In the genomic region with DNA sequence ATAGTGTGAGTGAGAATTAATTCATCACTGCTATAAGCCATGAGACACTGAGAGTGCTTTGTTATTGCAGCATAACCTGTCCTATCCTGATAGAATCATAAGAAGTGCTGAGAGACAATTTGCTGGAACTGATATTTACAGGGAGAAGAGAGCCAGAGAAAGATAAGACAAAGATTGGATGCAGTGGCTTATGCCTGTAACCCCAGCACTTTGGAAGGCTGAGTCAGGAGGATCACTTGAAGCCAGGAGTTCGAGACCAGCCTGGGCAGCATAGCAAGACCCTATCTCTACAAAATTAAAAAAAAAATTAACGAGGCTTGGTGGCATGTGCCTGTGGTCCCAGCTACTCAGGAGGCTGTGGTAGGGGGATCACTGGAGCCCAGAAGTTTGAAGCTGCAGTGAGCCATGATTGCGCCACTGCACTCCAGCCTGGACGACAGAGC, we compare ENCODE assay signal across 9 cellular contexts. TPM values are rescaled to one million over a fixed set of nuclear protein-coding genes. Genes with fewer than 3 reads are reported as not detected.
DNase-seq lines count a peak whose midpoint lies in the region; ATAC-seq and TF ChIP-seq lines count a peak whose summit lies in the region.
"Had no signal": no experiment of that assay in that cellular context is flagged by ENCODE, and none has a peak within 500 bp of the region (broad histone marks: within the 10 kb centered on the region; RNA-seq: fewer than 3 reads in every experiment).

No MANE protein-coding gene starts in this region.

- peak overlapping the region; percentile 78 for H3K4me3 Mint-ChIP-seq in T-helper 2 cell treated with Interferon-gamma antibody and Interleukin-4, amounts not matched to agents 5 μg/mL and 100 μg/mL, for 36 hours
- H3K4me3 Mint-ChIP-seq in T-helper 17 cell: peak overlapping the region; percentile 84

- no peak overlapping the region for H3K4me3 ChIP-seq in gastroesophageal sphincter
- H3K4me3 ChIP-seq in stomach smooth muscle (ENCODE audit: low read length in 2 of 2): no peak overlapping the region

- H3K9me3 Mint-ChIP-seq in T-helper 2 cell treated with Interferon-gamma antibody and Interleukin-4, amounts not matched to agents 5 μg/mL and 100 μg/mL, for 36 hours: peaks cover 3% of the 10 kb centered on the region

- WGBS in gastroesophageal sphincter (ENCODE audit: low coverage in 1 of 2), 2 donors: 90 to 100% methylated on average over 3 to 4 of the region's 4 CpGs

- peaks cover 72% of the 10 kb centered on the region for H3K4me1 Mint-ChIP-seq in T-helper 2 cell treated with Interferon-gamma antibody and Interleukin-4, amounts not matched to agents 5 μg/mL and 100 μg/mL, for 36 hours (ENCODE audit: low read depth)
- H3K4me1 Mint-ChIP-seq in T-helper 17 cell: peaks cover 61% of the 10 kb centered on the region

- ATAC-seq in T-helper 17 cell (no peak), gastroesophageal sphincter (no peak), SK-N-SH treated with all-trans-retinoic acid at 6 μM for 48 hours (no peak)

- peak overlapping the region; percentile 97 for H3K27ac Mint-ChIP-seq in T-helper 2 cell treated with Interferon-gamma antibody and Interleukin-4, amounts not matched to agents 5 μg/mL and 100 μg/mL, for 36 hours
- H3K27ac Mint-ChIP-seq in T-helper 17 cell: peak overlapping the region; percentile 74

- H3K9me3 ChIP-seq in T-helper 17 cell (ENCODE audit: control insufficient read depth, low read length, poor library complexity, severe bottlenecking) (no peaks in the 10 kb centered on the region), gastroesophageal sphincter (no peaks in the 10 kb centered on the region), stomach smooth muscle (ENCODE audit: control insufficient read depth in 2 of 2, low read length in 2 of 2) (no peaks in the 10 kb centered on the region)

- DNase-seq in T-helper 2 cell treated with Interferon-gamma antibody and Interleukin-4, amounts not matched to agents 5 μg/mL and 100 μg/mL, for 36 hours (ENCODE audit: low spot score): no peak
- no peak for DNase-seq in T-helper 2 cell
- no peak for DNase-seq in T-helper 17 cell
- DNase-seq in D341Med (ENCODE audit: low spot score): no peak
- no peak for DNase-seq in stimulated activated CD4-positive, alpha-beta T cell treated with anti-CD3 and anti-CD28 coated beads, Interleukin-2, amount 100 ng/mL, for 24 hours
- DNase-seq: cortex of kidney had no signal

- H3K4me1 ChIP-seq in gastroesophageal sphincter (peaks cover 0 to 47% (median 13%) of the 10 kb centered on the region in 3 donors), stomach smooth muscle (ENCODE audit: control insufficient read depth, insufficient read depth, low read length) (peaks cover 13% of the 10 kb centered on the region)

- no peak for TF ChIP-seq CTCF in gastroesophageal sphincter (IDR thresholded peaks at IDR 0.05)

- no peak for TF ChIP-seq POLR2A in gastroesophageal sphincter (IDR thresholded peaks at IDR 0.05)

- no peaks in the 10 kb centered on the region for H3K36me3 ChIP-seq in gastroesophageal sphincter
- no peaks in the 10 kb centered on the region for H3K36me3 ChIP-seq in stomach smooth muscle (ENCODE audit: control insufficient read depth in 2 of 2, insufficient read depth in 2 of 2, low read length in 2 of 2)

- no peak for TF ChIP-seq EP300 in gastroesophageal sphincter (IDR thresholded peaks at IDR 0.05)

- H3K27me3 Mint-ChIP-seq in T-helper 2 cell treated with Interferon-gamma antibody and Interleukin-4, amounts not matched to agents 5 μg/mL and 100 μg/mL, for 36 hours (ENCODE audit: low read depth): no peaks in the 10 kb centered on the region
- H3K27me3 Mint-ChIP-seq in T-helper 17 cell: no peaks in the 10 kb centered on the region

- H3K9ac ChIP-seq in stomach smooth muscle (ENCODE audit: low read length in 2 of 2): no peak overlapping the region

- H3K27ac ChIP-seq in gastroesophageal sphincter: peak overlapping the region in 3 of 4 donors; percentile 2 to 48 (median 31)
- peak overlapping the region; percentile 49 for H3K27ac ChIP-seq in stomach smooth muscle (ENCODE audit: low read length)

- H3K36me3 Mint-ChIP-seq in T-helper 2 cell treated with Interferon-gamma antibody and Interleukin-4, amounts not matched to agents 5 μg/mL and 100 μg/mL, for 36 hours (ENCODE audit: low read depth): peaks cover 9% of the 10 kb centered on the region
- H3K36me3 Mint-ChIP-seq in T-helper 17 cell (ENCODE audit: low read depth): no peaks in the 10 kb centered on the region

- H3K27me3 ChIP-seq in gastroesophageal sphincter: no peaks in the 10 kb centered on the region
- no peaks in the 10 kb centered on the region for H3K27me3 ChIP-seq in stomach smooth muscle (ENCODE audit: control insufficient read depth in 1 of 2, insufficient read depth in 2 of 2, low read length in 2 of 2)

TF ChIP-seq in SK-N-SH treated with all-trans-retinoic acid at 6 μM for 48 hours, 23 proteins besides CTCF, POLR2A, EP300 and RAD21:
- TF ChIP-seq ARNTL (CRISPR knock-in tag; IDR thresholded peaks at IDR 0.05; ENCODE audit: borderline replicate concordance, low read depth): no peak
- TF ChIP-seq OSR1 (CRISPR knock-in tag; IDR thresholded peaks at IDR 0.05): no peak
- no peak for TF ChIP-seq TCF4 (CRISPR knock-in tag; IDR thresholded peaks at IDR 0.05; ENCODE audit: borderline replicate concordance)
- no peak for TF ChIP-seq ZFP30 (CRISPR knock-in tag; IDR thresholded peaks at IDR 0.05)
- no peak for TF ChIP-seq SNAI2 (CRISPR knock-in tag; IDR thresholded peaks at IDR 0.05)
- no peak for TF ChIP-seq ZNF70 (CRISPR knock-in tag; IDR thresholded peaks at IDR 0.05)
- no peak for TF ChIP-seq GLIS3 (CRISPR knock-in tag; IDR thresholded peaks at IDR 0.05)
- no peak for TF ChIP-seq TOX (CRISPR knock-in tag; IDR thresholded peaks at IDR 0.05; ENCODE audit: borderline replicate concordance)
- TF ChIP-seq BACH2 (CRISPR knock-in tag; IDR thresholded peaks at IDR 0.05; ENCODE audit: borderline replicate concordance): no peak
- TF ChIP-seq, protein P1, sequence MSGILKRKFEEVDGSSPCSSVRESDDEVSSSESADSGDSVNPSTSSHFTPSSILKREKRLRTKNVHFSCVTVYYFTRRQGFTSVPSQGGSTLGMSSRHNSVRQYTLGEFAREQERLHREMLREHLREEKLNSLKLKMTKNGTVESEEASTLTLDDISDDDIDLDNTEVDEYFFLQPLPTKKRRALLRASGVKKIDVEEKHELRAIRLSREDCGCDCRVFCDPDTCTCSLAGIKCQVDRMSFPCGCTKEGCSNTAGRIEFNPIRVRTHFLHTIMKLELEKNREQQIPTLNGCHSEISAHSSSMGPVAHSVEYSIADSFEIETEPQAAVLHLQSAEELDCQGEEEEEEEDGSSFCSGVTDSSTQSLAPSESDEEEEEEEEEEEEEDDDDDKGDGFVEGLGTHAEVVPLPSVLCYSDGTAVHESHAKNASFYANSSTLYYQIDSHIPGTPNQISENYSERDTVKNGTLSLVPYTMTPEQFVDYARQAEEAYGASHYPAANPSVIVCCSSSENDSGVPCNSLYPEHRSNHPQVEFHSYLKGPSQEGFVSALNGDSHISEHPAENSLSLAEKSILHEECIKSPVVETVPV (CRISPR knock-in tag; IDR thresholded peaks at IDR 0.05): no peak
- TF ChIP-seq ZFP3 (CRISPR knock-in tag; IDR thresholded peaks at IDR 0.05): no peak
- TF ChIP-seq ISL1 (CRISPR knock-in tag; IDR thresholded peaks at IDR 0.05): no peak
- TF ChIP-seq CSDC2 (CRISPR knock-in tag; IDR thresholded peaks at IDR 0.05): no peak
- no peak for TF ChIP-seq PPARA (CRISPR knock-in tag; IDR thresholded peaks at IDR 0.05; ENCODE audit: borderline replicate concordance)
- no peak for TF ChIP-seq ESRRG (CRISPR knock-in tag; IDR thresholded peaks at IDR 0.05)
TF ChIP-seq in SK-N-SH treated with all-trans-retinoic acid at 6 μM for 48 hours: peak in this region for 0.

RNA-seq across cellular contexts. Expression of a gene that starts 3.0 kb away (rescaled TPM):
- total RNA-seq in T-helper 17 cell (10 to 100 TPM in 1 of 2 donors, 1 to 10 TPM in 1; 6.3 to 10.4 TPM), gastroesophageal sphincter (1 to 10 TPM; 2.0 to 3.3 (median 3.0) TPM)
